7 cellular contexts compared by ENCODE assay signal in the genomic region with DNA sequence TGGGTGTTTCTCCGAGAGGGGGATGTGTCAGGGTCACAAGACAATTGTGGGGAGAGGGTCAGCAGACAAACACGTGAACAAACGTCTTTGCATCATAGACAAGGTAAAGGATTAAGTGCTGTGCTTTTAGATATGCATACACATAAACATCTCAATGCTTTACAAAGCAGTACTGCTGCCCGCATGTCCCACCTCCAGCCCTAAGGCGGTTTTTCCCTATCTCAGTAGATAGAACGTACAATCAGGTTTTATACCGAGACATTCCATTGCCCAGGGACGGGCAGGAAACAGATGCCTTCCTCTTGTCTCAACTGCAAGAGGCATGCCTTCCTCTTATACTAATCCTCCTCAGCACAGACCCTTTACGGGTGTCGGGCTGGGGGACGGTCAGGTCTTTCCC. TPM values are rescaled to one million over a fixed set of nuclear protein-coding genes. Genes with fewer than 3 reads are reported as not detected.
"Had no signal": no experiment of that assay in that cellular context is flagged by ENCODE, and none has a peak within 500 bp of the region (broad histone marks: within the 10 kb centered on the region; RNA-seq: fewer than 3 reads in every experiment).

No MANE protein-coding gene starts in this region.

RNA-seq across cellular contexts. Expression of gene LGALS12, which starts 22.3 kb away (rescaled TPM):
- total RNA-seq: activated CD4-positive, alpha-beta T cell treated with anti-CD3 and anti-CD28 coated beads, Interleukin-2, amount 10 ng/mL, durations not matched to agents 24 days and 14 days; activated CD8-positive, alpha-beta memory T cell treated with anti-CD3 and anti-CD28 coated beads for 36 hours; activated CD8-positive, alpha-beta T cell treated with anti-CD3 and anti-CD28 coated beads for 36 hours; activated naive CD8-positive, alpha-beta T cell treated with anti-CD3 and anti-CD28 coated beads for 36 hours; activated T-helper 17 cell treated with anti-CD3 and anti-CD28 coated beads, Interleukin-2, amount 50 U/mL, for 72 hours had no signal
- polyA plus RNA-seq: aorta had no signal

RNA-seq across cellular contexts. Expression of gene PLAAT2, which starts 35.0 kb away (rescaled TPM):
- total RNA-seq: activated CD4-positive, alpha-beta T cell treated with anti-CD3 and anti-CD28 coated beads, Interleukin-2, amount 10 ng/mL, durations not matched to agents 24 days and 14 days; activated T-helper 17 cell treated with anti-CD3 and anti-CD28 coated beads, Interleukin-2, amount 50 U/mL, for 72 hours; aorta; T-helper 2 cell treated with Interferon-gamma antibody and Interleukin-4, amounts not matched to agents 100 ng/mL and 5 ng/mL, for 36 hours had no signal

RNA-seq across cellular contexts. Expression of gene PLAAT5, which starts 37.2 kb away (rescaled TPM):
- total RNA-seq: activated CD4-positive, alpha-beta T cell treated with anti-CD3 and anti-CD28 coated beads, Interleukin-2, amount 10 ng/mL, durations not matched to agents 24 days and 14 days; T-helper 2 cell treated with Interferon-gamma antibody and Interleukin-4, amounts not matched to agents 100 ng/mL and 5 ng/mL, for 36 hours had no signal
